9 cellular contexts compared by ENCODE assay signal in genomic region chr1:199272690-199273089, GRCh38.
A peak's percentile ranks its signal among the peaks of the same experiment; 100 is the strongest.
DNase-seq lines count a peak whose midpoint lies in the region; ATAC-seq and TF ChIP-seq lines count a peak whose summit lies in the region.
"Had no signal": no experiment of that assay in that cellular context is flagged by ENCODE, and none has a peak within 500 bp of the region (broad histone marks: within the 10 kb centered on the region; RNA-seq: fewer than 3 reads in every experiment).

No MANE protein-coding gene starts in this region.

- ATAC-seq in GM18519 (IDR thresholded peaks at IDR 0.05; ENCODE audit: low FRiP score, unreplicated experiment), result peak; percentile 79
- ATAC-seq in HG02763 (IDR thresholded peaks at IDR 0.05; ENCODE audit: unreplicated experiment), result peak; percentile 62

- no peak overlapping the region for H3K27ac Mint-ChIP-seq in Caco-2 (ENCODE audit: unreplicated experiment)

- no peaks in the 10 kb centered on the region for H3K79me2 ChIP-seq in hepatocyte
- H3K79me2 ChIP-seq: parathyroid adenoma had no signal

- no peaks in the 10 kb centered on the region for H3K36me3 ChIP-seq in hepatocyte (replicated peaks; ENCODE audit: insufficient read depth, low read depth)
- no peaks in the 10 kb centered on the region for H3K36me3 ChIP-seq in Caco-2 (ENCODE audit: control insufficient read depth, insufficient read depth, low read length)

- H3K9me3 ChIP-seq in hepatocyte (ENCODE audit: low read depth) (no peaks in the 10 kb centered on the region), Caco-2 (no peaks in the 10 kb centered on the region)

- peak overlapping the region; percentile 75 for H3K27ac ChIP-seq in RWPE1
- H3K27ac ChIP-seq in hepatocyte, result peak overlapping the region; percentile 29
- H3K27ac ChIP-seq: parathyroid adenoma had no signal

- no peaks in the 10 kb centered on the region for H3K36me3 Mint-ChIP-seq in Caco-2 (ENCODE audit: insufficient read depth, unreplicated experiment)

- no peaks in the 10 kb centered on the region for H3K9me3 Mint-ChIP-seq in Caco-2 (ENCODE audit: unreplicated experiment)

- POLR2A ChIA-PET in RWPE1 (lab: Yijun Ruan, JAX; ENCODE audit: low non-redundant PET), result no interaction called here
- POLR2A ChIA-PET in Caco-2 (lab: Charles Lee), result no interaction called here

- TF ChIP-seq CTCF in RWPE1 (conservative IDR thresholded peaks at IDR 0.05; ENCODE audit: low read depth) (no peak), hepatocyte (IDR thresholded peaks at IDR 0.05; ENCODE audit: poor library complexity) (no peak), Caco-2 (IDR thresholded peaks at IDR 0.05; ENCODE audit: insufficient read depth in 1 of 2, low read depth in 1 of 2, low read length in 1 of 2, severe bottlenecking in 1 of 2, unreplicated experiment in 1 of 2) (no peak)

- no TSS peak for BruUV-seq in Caco-2 (replicated peaks; lab: Mats Ljungman, UMichigan)

- no peaks in the 10 kb centered on the region for H3K4me1 Mint-ChIP-seq in Caco-2 (ENCODE audit: low read depth, unreplicated experiment)

- WGBS in hepatocyte (ENCODE audit: low lambda C conversion rate, missing lambda C conversion rate), result 41% methylated on average over 3 of the region's 3 CpGs

- CTCF ChIA-PET in RWPE1 (lab: Yijun Ruan, JAX) (no interaction called here), Caco-2 (lab: Charles Lee) (no interaction called here)

- H3K27me3 Mint-ChIP-seq in Caco-2 (ENCODE audit: insufficient read depth, unreplicated experiment), result no peaks in the 10 kb centered on the region

- H2AFZ ChIP-seq in hepatocyte, result no peak overlapping the region
- H2AFZ ChIP-seq: parathyroid adenoma had no signal

- intact Hi-C loops in Caco-2 (cut with micrococcal nuclease; ENCODE audit: unreplicated experiment), result no loop called here

- H3K9me2 ChIP-seq in hepatocyte (replicated peaks; ENCODE audit: insufficient read depth), result no peaks in the 10 kb centered on the region

- H3K4me2 ChIP-seq in hepatocyte, result no peak overlapping the region

- H3K27me3 ChIP-seq in hepatocyte (no peaks in the 10 kb centered on the region), Caco-2 (replicated peaks; ENCODE audit: control insufficient read depth, insufficient read depth, low read length) (no peaks in the 10 kb centered on the region)

- H3K4me3 Mint-ChIP-seq in Caco-2 (ENCODE audit: unreplicated experiment), result no peak overlapping the region

- H4K20me1 ChIP-seq in hepatocyte (ENCODE audit: insufficient read depth, poor library complexity, severe bottlenecking), result no peaks in the 10 kb centered on the region

- H3K4me3 ChIP-seq in hepatocyte, result no peak overlapping the region
- no peak overlapping the region for H3K4me3 ChIP-seq in Caco-2 (ENCODE audit: low read depth, low read length)

- H3K4me1 ChIP-seq in hepatocyte (ENCODE audit: insufficient read depth) (peaks cover 17% of the 10 kb centered on the region), Caco-2 (no peaks in the 10 kb centered on the region; the same call in 1 of the 2 replicates)
- H3K4me1 ChIP-seq: parathyroid adenoma had no signal

- DNase-seq in RWPE1 (ENCODE audit: low spot score), result peak; percentile 97
- DNase-seq in hepatocyte (ENCODE audit: low spot score), result peak; percentile 15
- DNase-seq in activated CD4-positive, alpha-beta T cell treated with anti-CD3 and anti-CD28 coated beads, Interleukin-2, amount 50 U/mL, for 1 hour, result no peak
- DNase-seq in anterior cingulate cortex (lab: John Stamatoyannopoulos, UW), result no peak
- no peak for DNase-seq in activated effector memory CD4-positive, alpha-beta T cell treated with Interleukin-2 at 50 U/mL for 16 hours
- no peak for DNase-seq in Caco-2

Comparison
In these comparisons a context has a peak if more than half of its experiments do, and no peak if none do; other contexts are left out.
1. DNase-seq: peak in RWPE1 (single experiment) and hepatocyte (single experiment); none in activated CD4-positive, alpha-beta T cell treated with anti-CD3 and anti-CD28 coated beads, Interleukin-2, amount 50 U/mL, for 1 hour (single experiment), anterior cingulate cortex (0 of 58), activated effector memory CD4-positive, alpha-beta T cell treated with Interleukin-2 at 50 U/mL for 16 hours (single experiment) and Caco-2 (0 of 2).